In the genomic region with DNA sequence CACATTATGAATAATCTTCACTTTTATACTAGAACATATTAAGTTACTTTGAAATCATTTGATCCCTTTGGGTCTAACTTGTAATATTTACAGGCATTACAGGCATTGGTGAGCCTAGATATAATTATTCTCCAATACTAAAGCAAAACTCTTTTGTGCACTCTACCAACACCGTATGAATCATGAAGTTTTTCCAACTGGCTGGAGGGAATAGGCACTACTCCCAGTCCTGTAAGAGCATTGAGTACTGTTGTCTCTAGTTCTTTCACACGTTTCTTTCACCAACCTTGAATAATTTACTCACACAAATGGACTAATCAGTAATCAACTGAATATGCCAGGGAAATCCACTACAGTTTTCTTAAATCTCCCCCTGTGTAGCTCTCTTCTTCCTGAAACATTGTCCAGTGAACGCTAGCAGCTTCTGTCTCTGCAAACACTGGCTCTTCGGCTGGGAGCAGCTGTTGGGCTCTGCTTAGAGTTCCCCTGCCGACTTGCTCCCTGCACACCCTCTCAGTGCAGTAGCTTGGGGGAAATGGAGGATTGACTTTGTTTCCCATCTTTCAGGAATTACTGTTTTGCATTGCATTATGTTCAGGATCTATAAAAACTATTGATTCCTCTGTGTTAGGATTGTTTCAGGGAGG, we compare ENCODE assay signal across 1 cellular context.
TF ChIP-seq lines count a peak whose summit lies in the region.

No MANE protein-coding gene starts in this region.

TF ChIP-seq in GM23338, 12 proteins besides CTCF, POLR2A, EP300 and RAD21 (continued from another document):
- TF ChIP-seq, protein P1, sequence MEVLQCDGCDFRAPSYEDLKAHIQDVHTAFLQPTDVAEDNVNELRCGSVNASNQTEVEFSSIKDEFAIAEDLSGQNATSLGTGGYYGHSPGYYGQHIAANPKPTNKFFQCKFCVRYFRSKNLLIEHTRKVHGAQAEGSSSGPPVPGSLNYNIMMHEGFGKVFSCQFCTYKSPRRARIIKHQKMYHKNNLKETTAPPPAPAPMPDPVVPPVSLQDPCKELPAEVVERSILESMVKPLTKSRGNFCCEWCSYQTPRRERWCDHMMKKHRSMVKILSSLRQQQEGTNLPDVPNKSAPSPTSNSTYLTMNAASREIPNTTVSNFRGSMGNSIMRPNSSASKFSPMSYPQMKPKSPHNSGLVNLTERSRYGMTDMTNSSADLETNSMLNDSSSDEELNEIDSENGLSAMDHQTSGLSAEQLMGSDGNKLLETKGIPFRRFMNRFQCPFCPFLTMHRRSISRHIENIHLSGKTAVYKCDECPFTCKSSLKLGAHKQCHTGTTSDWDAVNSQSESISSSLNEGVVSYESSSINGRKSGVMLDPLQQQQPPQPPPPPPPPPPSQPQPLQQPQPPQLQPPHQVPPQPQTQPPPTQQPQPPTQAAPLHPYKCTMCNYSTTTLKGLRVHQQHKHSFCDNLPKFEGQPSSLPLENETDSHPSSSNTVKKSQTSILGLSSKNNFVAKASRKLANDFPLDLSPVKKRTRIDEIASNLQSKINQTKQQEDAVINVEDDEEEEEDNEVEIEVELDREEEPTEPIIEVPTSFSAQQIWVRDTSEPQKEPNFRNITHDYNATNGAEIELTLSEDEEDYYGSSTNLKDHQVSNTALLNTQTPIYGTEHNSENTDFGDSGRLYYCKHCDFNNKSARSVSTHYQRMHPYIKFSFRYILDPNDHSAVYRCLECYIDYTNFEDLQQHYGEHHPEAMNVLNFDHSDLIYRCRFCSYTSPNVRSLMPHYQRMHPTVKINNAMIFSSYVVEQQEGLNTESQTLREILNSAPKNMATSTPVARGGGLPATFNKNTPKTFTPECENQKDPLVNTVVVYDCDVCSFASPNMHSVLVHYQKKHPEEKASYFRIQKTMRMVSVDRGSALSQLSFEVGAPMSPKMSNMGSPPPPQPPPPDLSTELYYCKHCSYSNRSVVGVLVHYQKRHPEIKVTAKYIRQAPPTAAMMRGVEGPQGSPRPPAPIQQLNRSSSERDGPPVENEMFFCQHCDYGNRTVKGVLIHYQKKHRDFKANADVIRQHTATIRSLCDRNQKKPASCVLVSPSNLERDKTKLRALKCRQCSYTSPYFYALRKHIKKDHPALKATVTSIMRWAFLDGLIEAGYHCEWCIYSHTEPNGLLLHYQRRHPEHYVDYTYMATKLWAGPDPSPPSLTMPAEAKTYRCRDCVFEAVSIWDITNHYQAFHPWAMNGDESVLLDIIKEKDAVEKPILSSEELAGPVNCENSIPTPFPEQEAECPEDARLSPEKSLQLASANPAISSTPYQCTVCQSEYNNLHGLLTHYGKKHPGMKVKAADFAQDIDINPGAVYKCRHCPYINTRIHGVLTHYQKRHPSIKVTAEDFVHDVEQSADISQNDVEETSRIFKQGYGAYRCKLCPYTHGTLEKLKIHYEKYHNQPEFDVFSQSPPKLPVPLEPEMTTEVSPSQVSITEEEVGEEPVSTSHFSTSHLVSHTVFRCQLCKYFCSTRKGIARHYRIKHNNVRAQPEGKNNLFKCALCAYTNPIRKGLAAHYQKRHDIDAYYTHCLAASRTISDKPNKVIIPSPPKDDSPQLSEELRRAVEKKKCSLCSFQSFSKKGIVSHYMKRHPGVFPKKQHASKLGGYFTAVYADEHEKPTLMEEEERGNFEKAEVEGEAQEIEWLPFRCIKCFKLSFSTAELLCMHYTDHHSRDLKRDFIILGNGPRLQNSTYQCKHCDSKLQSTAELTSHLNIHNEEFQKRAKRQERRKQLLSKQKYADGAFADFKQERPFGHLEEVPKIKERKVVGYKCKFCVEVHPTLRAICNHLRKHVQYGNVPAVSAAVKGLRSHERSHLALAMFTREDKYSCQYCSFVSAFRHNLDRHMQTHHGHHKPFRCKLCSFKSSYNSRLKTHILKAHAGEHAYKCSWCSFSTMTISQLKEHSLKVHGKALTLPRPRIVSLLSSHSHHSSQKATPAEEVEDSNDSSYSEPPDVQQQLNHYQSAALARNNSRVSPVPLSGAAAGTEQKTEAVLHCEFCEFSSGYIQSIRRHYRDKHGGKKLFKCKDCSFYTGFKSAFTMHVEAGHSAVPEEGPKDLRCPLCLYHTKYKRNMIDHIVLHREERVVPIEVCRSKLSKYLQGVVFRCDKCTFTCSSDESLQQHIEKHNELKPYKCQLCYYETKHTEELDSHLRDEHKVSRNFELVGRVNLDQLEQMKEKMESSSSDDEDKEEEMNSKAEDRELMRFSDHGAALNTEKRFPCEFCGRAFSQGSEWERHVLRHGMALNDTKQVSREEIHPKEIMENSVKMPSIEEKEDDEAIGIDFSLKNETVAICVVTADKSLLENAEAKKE (CRISPR knock-in tag; IDR thresholded peaks at IDR 0.05) = no peak
- TF ChIP-seq POLR2AphosphoS5 (IDR thresholded peaks at IDR 0.05; ENCODE audit: low read depth) (no peak), NANOG (IDR thresholded peaks at IDR 0.05; ENCODE audit: borderline replicate concordance) (no peak), ZNF114 (CRISPR knock-in tag; IDR thresholded peaks at IDR 0.05) (no peak), JUNB (IDR thresholded peaks at IDR 0.05; ENCODE audit: unreplicated experiment) (no peak), CREB1 (CRISPR knock-in tag; IDR thresholded peaks at IDR 0.05; ENCODE audit: low read depth) (no peak), EZH2phosphoT487 (IDR thresholded peaks at IDR 0.05; ENCODE audit: unreplicated experiment) (no peak), EZH2 (IDR thresholded peaks at IDR 0.05; ENCODE audit: low read depth, unreplicated experiment) (no peak), ZNF331 (CRISPR knock-in tag; IDR thresholded peaks at IDR 0.05; ENCODE audit: low read depth) (no peak)
- TF ChIP-seq, protein P2, sequence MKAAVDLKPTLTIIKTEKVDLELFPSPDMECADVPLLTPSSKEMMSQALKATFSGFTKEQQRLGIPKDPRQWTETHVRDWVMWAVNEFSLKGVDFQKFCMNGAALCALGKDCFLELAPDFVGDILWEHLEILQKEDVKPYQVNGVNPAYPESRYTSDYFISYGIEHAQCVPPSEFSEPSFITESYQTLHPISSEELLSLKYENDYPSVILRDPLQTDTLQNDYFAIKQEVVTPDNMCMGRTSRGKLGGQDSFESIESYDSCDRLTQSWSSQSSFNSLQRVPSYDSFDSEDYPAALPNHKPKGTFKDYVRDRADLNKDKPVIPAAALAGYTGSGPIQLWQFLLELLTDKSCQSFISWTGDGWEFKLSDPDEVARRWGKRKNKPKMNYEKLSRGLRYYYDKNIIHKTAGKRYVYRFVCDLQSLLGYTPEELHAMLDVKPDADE (IDR thresholded peaks at IDR 0.05) = no peak
- TF ChIP-seq, protein P3, sequence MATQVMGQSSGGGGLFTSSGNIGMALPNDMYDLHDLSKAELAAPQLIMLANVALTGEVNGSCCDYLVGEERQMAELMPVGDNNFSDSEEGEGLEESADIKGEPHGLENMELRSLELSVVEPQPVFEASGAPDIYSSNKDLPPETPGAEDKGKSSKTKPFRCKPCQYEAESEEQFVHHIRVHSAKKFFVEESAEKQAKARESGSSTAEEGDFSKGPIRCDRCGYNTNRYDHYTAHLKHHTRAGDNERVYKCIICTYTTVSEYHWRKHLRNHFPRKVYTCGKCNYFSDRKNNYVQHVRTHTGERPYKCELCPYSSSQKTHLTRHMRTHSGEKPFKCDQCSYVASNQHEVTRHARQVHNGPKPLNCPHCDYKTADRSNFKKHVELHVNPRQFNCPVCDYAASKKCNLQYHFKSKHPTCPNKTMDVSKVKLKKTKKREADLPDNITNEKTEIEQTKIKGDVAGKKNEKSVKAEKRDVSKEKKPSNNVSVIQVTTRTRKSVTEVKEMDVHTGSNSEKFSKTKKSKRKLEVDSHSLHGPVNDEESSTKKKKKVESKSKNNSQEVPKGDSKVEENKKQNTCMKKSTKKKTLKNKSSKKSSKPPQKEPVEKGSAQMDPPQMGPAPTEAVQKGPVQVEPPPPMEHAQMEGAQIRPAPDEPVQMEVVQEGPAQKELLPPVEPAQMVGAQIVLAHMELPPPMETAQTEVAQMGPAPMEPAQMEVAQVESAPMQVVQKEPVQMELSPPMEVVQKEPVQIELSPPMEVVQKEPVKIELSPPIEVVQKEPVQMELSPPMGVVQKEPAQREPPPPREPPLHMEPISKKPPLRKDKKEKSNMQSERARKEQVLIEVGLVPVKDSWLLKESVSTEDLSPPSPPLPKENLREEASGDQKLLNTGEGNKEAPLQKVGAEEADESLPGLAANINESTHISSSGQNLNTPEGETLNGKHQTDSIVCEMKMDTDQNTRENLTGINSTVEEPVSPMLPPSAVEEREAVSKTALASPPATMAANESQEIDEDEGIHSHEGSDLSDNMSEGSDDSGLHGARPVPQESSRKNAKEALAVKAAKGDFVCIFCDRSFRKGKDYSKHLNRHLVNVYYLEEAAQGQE (IDR thresholded peaks at IDR 0.05; ENCODE audit: unreplicated experiment) = no peak
